Comparison of ENCODE assay signal across 1 cellular context in the genomic region with DNA sequence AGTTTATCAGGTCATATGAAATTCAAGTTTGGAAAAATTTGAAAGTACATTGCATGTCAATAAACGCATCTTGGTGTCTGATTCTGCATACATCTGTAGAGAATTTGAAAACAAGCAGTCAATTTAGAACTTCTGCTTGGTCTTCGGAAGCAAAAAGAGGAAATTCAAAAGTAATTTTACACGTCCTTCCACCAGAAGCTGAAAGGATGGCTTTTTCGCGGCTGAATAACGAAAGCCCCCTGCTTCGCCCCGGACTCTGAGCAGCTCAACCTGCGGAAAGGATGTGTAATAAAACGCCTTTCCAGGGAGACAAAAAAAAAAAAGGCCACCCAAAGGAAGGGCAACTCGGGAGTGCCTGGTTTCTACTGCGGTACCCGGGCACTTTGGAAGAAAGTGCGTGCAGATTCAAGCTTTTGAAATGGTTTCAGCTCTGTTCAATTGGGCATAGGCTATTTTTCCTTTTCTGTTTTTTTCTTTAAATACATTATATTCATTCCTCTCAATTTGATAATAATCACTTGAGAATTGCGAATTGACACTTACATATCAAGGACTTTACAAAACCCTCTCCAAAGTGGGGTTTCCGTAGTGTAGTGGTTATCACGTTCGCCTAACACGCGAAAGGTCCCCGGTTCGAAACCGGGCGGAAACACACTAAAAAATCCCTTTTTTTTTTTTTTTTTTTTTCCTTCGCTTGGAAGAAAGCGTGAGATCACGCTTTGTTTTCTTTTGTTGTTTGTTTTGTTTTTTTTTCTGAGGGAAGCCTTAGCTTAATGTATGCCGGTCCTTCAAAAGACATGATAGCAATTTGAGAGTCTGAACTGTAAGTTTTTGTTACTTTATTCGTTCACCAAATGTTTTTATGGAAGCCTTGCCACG.
TF ChIP-seq lines count a peak whose summit lies in the region.

No MANE protein-coding gene starts in this region.

TF ChIP-seq in HepG2, 621 proteins besides CTCF, POLR2A, EP300 and RAD21 (continued from another document):
- no peak for TF ChIP-seq AGO2 (optimal IDR thresholded peaks at IDR 0.05; ENCODE audit: low read depth, low read length)
- no peak for TF ChIP-seq ZSCAN20 (CRISPR knock-in tag; IDR thresholded peaks at IDR 0.05; ENCODE audit: borderline replicate concordance)
- TF ChIP-seq, protein P1, sequence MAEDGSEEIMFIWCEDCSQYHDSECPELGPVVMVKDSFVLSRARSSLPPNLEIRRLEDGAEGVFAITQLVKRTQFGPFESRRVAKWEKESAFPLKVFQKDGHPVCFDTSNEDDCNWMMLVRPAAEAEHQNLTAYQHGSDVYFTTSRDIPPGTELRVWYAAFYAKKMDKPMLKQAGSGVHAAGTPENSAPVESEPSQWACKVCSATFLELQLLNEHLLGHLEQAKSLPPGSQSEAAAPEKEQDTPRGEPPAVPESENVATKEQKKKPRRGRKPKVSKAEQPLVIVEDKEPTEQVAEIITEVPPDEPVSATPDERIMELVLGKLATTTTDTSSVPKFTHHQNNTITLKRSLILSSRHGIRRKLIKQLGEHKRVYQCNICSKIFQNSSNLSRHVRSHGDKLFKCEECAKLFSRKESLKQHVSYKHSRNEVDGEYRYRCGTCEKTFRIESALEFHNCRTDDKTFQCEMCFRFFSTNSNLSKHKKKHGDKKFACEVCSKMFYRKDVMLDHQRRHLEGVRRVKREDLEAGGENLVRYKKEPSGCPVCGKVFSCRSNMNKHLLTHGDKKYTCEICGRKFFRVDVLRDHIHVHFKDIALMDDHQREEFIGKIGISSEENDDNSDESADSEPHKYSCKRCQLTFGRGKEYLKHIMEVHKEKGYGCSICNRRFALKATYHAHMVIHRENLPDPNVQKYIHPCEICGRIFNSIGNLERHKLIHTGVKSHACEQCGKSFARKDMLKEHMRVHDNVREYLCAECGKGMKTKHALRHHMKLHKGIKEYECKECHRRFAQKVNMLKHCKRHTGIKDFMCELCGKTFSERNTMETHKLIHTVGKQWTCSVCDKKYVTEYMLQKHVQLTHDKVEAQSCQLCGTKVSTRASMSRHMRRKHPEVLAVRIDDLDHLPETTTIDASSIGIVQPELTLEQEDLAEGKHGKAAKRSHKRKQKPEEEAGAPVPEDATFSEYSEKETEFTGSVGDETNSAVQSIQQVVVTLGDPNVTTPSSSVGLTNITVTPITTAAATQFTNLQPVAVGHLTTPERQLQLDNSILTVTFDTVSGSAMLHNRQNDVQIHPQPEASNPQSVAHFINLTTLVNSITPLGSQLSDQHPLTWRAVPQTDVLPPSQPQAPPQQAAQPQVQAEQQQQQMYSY (CRISPR knock-in tag; IDR thresholded peaks at IDR 0.05): no peak
- no peak for TF ChIP-seq ZNF563 (CRISPR knock-in tag; IDR thresholded peaks at IDR 0.05)
- TF ChIP-seq, protein P2, sequence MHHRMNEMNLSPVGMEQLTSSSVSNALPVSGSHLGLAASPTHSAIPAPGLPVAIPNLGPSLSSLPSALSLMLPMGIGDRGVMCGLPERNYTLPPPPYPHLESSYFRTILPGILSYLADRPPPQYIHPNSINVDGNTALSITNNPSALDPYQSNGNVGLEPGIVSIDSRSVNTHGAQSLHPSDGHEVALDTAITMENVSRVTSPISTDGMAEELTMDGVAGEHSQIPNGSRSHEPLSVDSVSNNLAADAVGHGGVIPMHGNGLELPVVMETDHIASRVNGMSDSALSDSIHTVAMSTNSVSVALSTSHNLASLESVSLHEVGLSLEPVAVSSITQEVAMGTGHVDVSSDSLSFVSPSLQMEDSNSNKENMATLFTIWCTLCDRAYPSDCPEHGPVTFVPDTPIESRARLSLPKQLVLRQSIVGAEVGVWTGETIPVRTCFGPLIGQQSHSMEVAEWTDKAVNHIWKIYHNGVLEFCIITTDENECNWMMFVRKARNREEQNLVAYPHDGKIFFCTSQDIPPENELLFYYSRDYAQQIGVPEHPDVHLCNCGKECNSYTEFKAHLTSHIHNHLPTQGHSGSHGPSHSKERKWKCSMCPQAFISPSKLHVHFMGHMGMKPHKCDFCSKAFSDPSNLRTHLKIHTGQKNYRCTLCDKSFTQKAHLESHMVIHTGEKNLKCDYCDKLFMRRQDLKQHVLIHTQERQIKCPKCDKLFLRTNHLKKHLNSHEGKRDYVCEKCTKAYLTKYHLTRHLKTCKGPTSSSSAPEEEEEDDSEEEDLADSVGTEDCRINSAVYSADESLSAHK (CRISPR knock-in tag; IDR thresholded peaks at IDR 0.05; ENCODE audit: borderline replicate concordance): no peak
- TF ChIP-seq, protein P3, sequence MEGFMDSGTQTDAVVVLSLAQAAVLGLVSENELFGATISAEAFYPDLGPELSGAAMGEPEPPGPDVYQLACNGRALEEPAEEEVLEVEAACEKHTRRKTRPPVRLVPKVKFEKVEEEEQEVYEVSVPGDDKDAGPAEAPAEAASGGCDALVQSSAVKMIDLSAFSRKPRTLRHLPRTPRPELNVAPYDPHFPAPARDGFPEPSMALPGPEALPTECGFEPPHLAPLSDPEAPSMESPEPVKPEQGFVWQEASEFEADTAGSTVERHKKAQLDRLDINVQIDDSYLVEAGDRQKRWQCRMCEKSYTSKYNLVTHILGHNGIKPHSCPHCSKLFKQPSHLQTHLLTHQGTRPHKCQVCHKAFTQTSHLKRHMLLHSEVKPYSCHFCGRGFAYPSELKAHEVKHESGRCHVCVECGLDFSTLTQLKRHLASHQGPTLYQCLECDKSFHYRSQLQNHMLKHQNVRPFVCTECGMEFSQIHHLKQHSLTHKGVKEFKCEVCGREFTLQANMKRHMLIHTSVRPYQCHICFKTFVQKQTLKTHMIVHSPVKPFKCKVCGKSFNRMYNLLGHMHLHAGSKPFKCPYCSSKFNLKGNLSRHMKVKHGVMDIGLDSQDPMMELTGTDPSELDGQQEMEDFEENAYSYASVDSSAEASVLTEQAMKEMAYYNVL (CRISPR knock-in tag; IDR thresholded peaks at IDR 0.05; ENCODE audit: borderline replicate concordance): no peak
- peak; percentile 46; the same call in 1 of the 2 replicates for TF ChIP-seq FOXJ3 (CRISPR knock-in tag; IDR thresholded peaks at IDR 0.05; ENCODE audit: borderline replicate concordance)
- TF ChIP-seq ZEB1 (IDR thresholded peaks at IDR 0.05; ENCODE audit: insufficient replicate concordance, low read depth): peak; percentile 68
